29 cellular contexts compared by ENCODE assay signal in genomic region chr17:61731330-61731729, GRCh38.
"Had no signal": no experiment of that assay in that cellular context is flagged by ENCODE, and none has a peak within 500 bp of the region (broad histone marks: within the 10 kb centered on the region; RNA-seq: fewer than 3 reads in every experiment).

No MANE protein-coding gene starts in this region.

- DNase-seq: activated CD4-positive, alpha-beta T cell treated with anti-CD3 and anti-CD28 coated beads, Interleukin-2, amount 10 ng/mL, durations not matched to agents 7 days and 5 days; activated CD4-positive, CD25-positive, alpha-beta regulatory T cell treated with anti-CD3 and anti-CD28 coated beads, Interleukin-2, amount 50 U/mL, for 72 hours; activated CD8-positive, alpha-beta memory T cell treated with anti-CD3 and anti-CD28 coated beads, Interleukin-2, amount 50 U/mL, for 4 hours; activated naive CD4-positive, alpha-beta T cell; activated T-cell treated with anti-CD3 and anti-CD28 coated beads, Interleukin-2, amount 50 U/mL, for 24 hours; colonic mucosa; esophagus squamous epithelium; kidney; lower lobe of right lung; mesendoderm; mucosa of descending colon; occipital lobe; posterior cingulate gyrus; right lobe of liver; small intestine; stimulated activated CD4-positive, alpha-beta T cell treated with anti-CD3 and anti-CD28 coated beads, Interleukin-2, amount 100 ng/mL, for 24 hours; stimulated activated naive CD8-positive, alpha-beta T cell treated with anti-CD3 and anti-CD28 coated beads, Interleukin-15, amount 100 ng/mL, for 72 hours; WERI-Rb-1 had no signal

- FAIRE-seq: astrocyte, kidney, small intestine, TTC549 had no signal

- H3K4me1 ChIP-seq: breast epithelium, colonic mucosa, esophagus squamous epithelium, lower lobe of right lung, right lobe of liver, suprapubic skin, tibial nerve had no signal

- H3K9me3 ChIP-seq: breast epithelium, colonic mucosa, esophagus squamous epithelium, lower lobe of right lung, mucosa of descending colon, right lobe of liver, suprapubic skin, tibial nerve had no signal

- H3K27me3 Mint-ChIP-seq: activated CD4-positive, alpha-beta T cell treated with anti-CD3 and anti-CD28 coated beads, Interleukin-2, amount 10 ng/mL, durations not matched to agents 7 days and 5 days; activated naive CD8-positive, alpha-beta T cell; activated T-cell treated with anti-CD3 and anti-CD28 coated beads, Interleukin-2, amount 50 U/mL, for 24 hours; central memory CD8-positive, alpha-beta T cell; stimulated activated naive CD8-positive, alpha-beta T cell treated with anti-CD3 and anti-CD28 coated beads, Interleukin-15, amount 100 ng/mL, for 72 hours had no signal

- H3K36me3 Mint-ChIP-seq: activated naive CD8-positive, alpha-beta T cell; stimulated activated effector memory CD8-positive, alpha-beta T cell treated with anti-CD3 and anti-CD28 coated beads, Interleukin-12 subunit alpha, Interleukin-12 subunit beta, amount 100 ng/mL, for 72 hours had no signal

- H3K27ac ChIP-seq: breast epithelium, colonic mucosa, esophagus squamous epithelium, lower lobe of right lung, right lobe of liver, suprapubic skin, tibial nerve, WERI-Rb-1 had no signal

- H3K4me3 Mint-ChIP-seq: activated CD4-positive, alpha-beta T cell treated with anti-CD3 and anti-CD28 coated beads, Interleukin-2, amount 10 ng/mL, durations not matched to agents 7 days and 5 days; activated naive CD8-positive, alpha-beta T cell; activated T-cell treated with anti-CD3 and anti-CD28 coated beads, Interleukin-2, amount 50 U/mL, for 24 hours; central memory CD8-positive, alpha-beta T cell; stimulated activated effector memory CD8-positive, alpha-beta T cell treated with anti-CD3 and anti-CD28 coated beads, Interleukin-12 subunit alpha, Interleukin-12 subunit beta, amount 100 ng/mL, for 72 hours; stimulated activated naive CD8-positive, alpha-beta T cell treated with anti-CD3 and anti-CD28 coated beads, Interleukin-15, amount 100 ng/mL, for 72 hours; T-helper 2 cell treated with Interferon-gamma antibody and Interleukin-4, amounts not matched to agents 5 μg/mL and 100 μg/mL, for 36 hours had no signal

- H3K9me3 Mint-ChIP-seq: activated CD4-positive, alpha-beta T cell treated with anti-CD3 and anti-CD28 coated beads, Interleukin-2, amount 10 ng/mL, durations not matched to agents 7 days and 5 days; activated T-cell treated with anti-CD3 and anti-CD28 coated beads, Interleukin-2, amount 50 U/mL, for 24 hours; activated T-helper 2 cell treated with anti-CD3 and anti-CD28 coated beads, Interferon-gamma antibody, Interleukin-2, Interleukin-4, amounts not matched to agents 10 μg/mL and 5 μg/mL and 100 μg/mL, durations not matched to agents 14 hours and 24 hours and 36 hours; central memory CD8-positive, alpha-beta T cell; stimulated activated effector memory CD8-positive, alpha-beta T cell treated with anti-CD3 and anti-CD28 coated beads, Interleukin-12 subunit alpha, Interleukin-12 subunit beta, amount 100 ng/mL, for 72 hours; stimulated activated naive CD8-positive, alpha-beta T cell treated with anti-CD3 and anti-CD28 coated beads, Interleukin-15, amount 100 ng/mL, for 72 hours had no signal

- ATAC-seq: left lobe of liver; lower lobe of right lung; mucosa of descending colon; right lobe of liver; stimulated activated effector memory CD8-positive, alpha-beta T cell treated with anti-CD3 and anti-CD28 coated beads, Interleukin-12 subunit alpha, Interleukin-12 subunit beta, amount 100 ng/mL, for 72 hours; stimulated activated naive CD8-positive, alpha-beta T cell treated with anti-CD3 and anti-CD28 coated beads, Interleukin-15, amount 100 ng/mL, for 72 hours had no signal

- H3K4me3 ChIP-seq: breast epithelium, colonic mucosa, esophagus squamous epithelium, lower lobe of right lung, mucosa of descending colon, right lobe of liver, suprapubic skin, tibial nerve had no signal

- H3K27me3 ChIP-seq: breast epithelium, colonic mucosa, esophagus squamous epithelium, right lobe of liver, suprapubic skin, tibial nerve had no signal

- H3K36me3 ChIP-seq: breast epithelium, colonic mucosa, esophagus squamous epithelium, lower lobe of right lung, right lobe of liver, suprapubic skin, tibial nerve had no signal

- H3K4me1 Mint-ChIP-seq: stimulated activated naive CD8-positive, alpha-beta T cell treated with anti-CD3 and anti-CD28 coated beads, Interleukin-15, amount 100 ng/mL, for 72 hours had no signal

- H3K27ac Mint-ChIP-seq: activated CD4-positive, alpha-beta T cell treated with anti-CD3 and anti-CD28 coated beads, Interleukin-2, amount 10 ng/mL, durations not matched to agents 7 days and 5 days; activated naive CD8-positive, alpha-beta T cell; activated T-cell treated with anti-CD3 and anti-CD28 coated beads, Interleukin-2, amount 50 U/mL, for 24 hours; activated T-helper 2 cell treated with anti-CD3 and anti-CD28 coated beads, Interferon-gamma antibody, Interleukin-2, Interleukin-4, amounts not matched to agents 10 μg/mL and 5 μg/mL and 100 μg/mL, durations not matched to agents 14 hours and 24 hours and 36 hours; stimulated activated effector memory CD8-positive, alpha-beta T cell treated with anti-CD3 and anti-CD28 coated beads, Interleukin-12 subunit alpha, Interleukin-12 subunit beta, amount 100 ng/mL, for 72 hours; stimulated activated naive CD8-positive, alpha-beta T cell treated with anti-CD3 and anti-CD28 coated beads, Interleukin-15, amount 100 ng/mL, for 72 hours; T-helper 2 cell treated with Interferon-gamma antibody and Interleukin-4, amounts not matched to agents 5 μg/mL and 100 μg/mL, for 36 hours had no signal
